Comparison of ENCODE assay signal across 8 cellular contexts in genomic region chr9:470041-470781, GRCh38. TPM values are rescaled to one million over a fixed set of nuclear protein-coding genes. Genes with fewer than 3 reads are reported as not detected.
DNase-seq lines count a peak whose midpoint lies in the region; ATAC-seq and TF ChIP-seq lines count a peak whose summit lies in the region.

No MANE protein-coding gene starts in this region.

- H3K4me3 ChIP-seq in cardiac muscle cell = peak overlapping the region; percentile 33
- H3K4me3 ChIP-seq in parathyroid adenoma (ENCODE audit: low read depth, low read length) = peak overlapping the region; percentile 65
- H3K4me3 ChIP-seq in tibial nerve = peak overlapping the region; percentile 32 to 59 (median 54)

- H3K9me3 Mint-ChIP-seq in activated naive CD8-positive, alpha-beta T cell treated with anti-CD3 and anti-CD28 coated beads, Interleukin-2, amount 10 ng/mL, durations not matched to agents 7 days and 5 days = no peaks in the 10 kb centered on the region

- no peaks in the 10 kb centered on the region for H3K36me3 ChIP-seq in cardiac muscle cell
- H3K36me3 ChIP-seq in parathyroid adenoma (ENCODE audit: control insufficient read depth, insufficient read depth, low read length) = no peaks in the 10 kb centered on the region
- no peaks in the 10 kb centered on the region for H3K36me3 ChIP-seq in tibial nerve

- TF ChIP-seq CTCF in GM10248 (IDR thresholded peaks at IDR 0.05; ENCODE audit: control extremely low read depth, extremely low read depth, low read depth, missing control alignments) = no peak
- no peak for TF ChIP-seq CTCF in cardiac muscle cell (IDR thresholded peaks at IDR 0.05; ENCODE audit: low read depth, low read length)
- no peak for TF ChIP-seq CTCF in parathyroid adenoma (IDR thresholded peaks at IDR 0.05)
- no peak for TF ChIP-seq CTCF in tibial nerve (IDR thresholded peaks at IDR 0.05)

- peaks cover 8% of the 10 kb centered on the region for H3K4me1 ChIP-seq in cardiac muscle cell (ENCODE audit: low read depth)
- peaks cover 9% of the 10 kb centered on the region for H3K4me1 ChIP-seq in parathyroid adenoma
- peaks cover 0 to 26% (median 7%) of the 10 kb centered on the region in 4 donors for H3K4me1 ChIP-seq in tibial nerve

- peak; percentile 89 for ATAC-seq in HG02610 (IDR thresholded peaks at IDR 0.05; ENCODE audit: unreplicated experiment)
- peak; percentile 95 for ATAC-seq in activated naive CD8-positive, alpha-beta T cell treated with anti-CD3 and anti-CD28 coated beads, Interleukin-2, amount 10 ng/mL, durations not matched to agents 7 days and 5 days (ENCODE audit: low read depth)

- H3K4me3 Mint-ChIP-seq in activated naive CD8-positive, alpha-beta T cell treated with anti-CD3 and anti-CD28 coated beads, Interleukin-2, amount 10 ng/mL, durations not matched to agents 7 days and 5 days = peak overlapping the region; percentile 95

- H3K27me3 ChIP-seq in cardiac muscle cell = no peaks in the 10 kb centered on the region
- H3K27me3 ChIP-seq in parathyroid adenoma (ENCODE audit: control insufficient read depth, insufficient read depth, low read length) = no peaks in the 10 kb centered on the region
- no peaks in the 10 kb centered on the region for H3K27me3 ChIP-seq in tibial nerve

- TF ChIP-seq POLR2A in tibial nerve (IDR thresholded peaks at IDR 0.05) = peak; percentile 14 to 53

- peak overlapping the region; percentile 96 for H2AFZ ChIP-seq in parathyroid adenoma

- DNase-seq in GM10248 (ENCODE audit: extremely low spot score) (peak; percentile 94), NCI-H1092 (lab: John Stamatoyannopoulos, UW) (peak; percentile 78), SKM-1 (lab: John Stamatoyannopoulos, UW; ENCODE audit: unreplicated experiment) (peak; percentile 71), cardiac muscle cell (ENCODE audit: low read depth in 1 of 2, low spot score in 1 of 2) (peak; percentile 90 to 91), tibial nerve (ENCODE audit: low spot score in 2 of 2) (peak; percentile 60 to 61)
- peak; percentile 88 for DNase-seq in activated naive CD8-positive, alpha-beta T cell treated with anti-CD3 and anti-CD28 coated beads, Interleukin-2, amount 10 ng/mL, durations not matched to agents 7 days and 5 days

- H3K9me3 ChIP-seq in cardiac muscle cell (ENCODE audit: low read depth) = no peaks in the 10 kb centered on the region
- H3K9me3 ChIP-seq in parathyroid adenoma (ENCODE audit: control insufficient read depth, low read length) = no peaks in the 10 kb centered on the region
- H3K9me3 ChIP-seq in tibial nerve = no peaks in the 10 kb centered on the region

- H3K27me3 Mint-ChIP-seq in activated naive CD8-positive, alpha-beta T cell treated with anti-CD3 and anti-CD28 coated beads, Interleukin-2, amount 10 ng/mL, durations not matched to agents 7 days and 5 days = no peaks in the 10 kb centered on the region

- CTCF ChIA-PET in GM10248 (lab: Yijun Ruan, JAX) = interaction anchor here (1.0 to 1.3 kb wide), 3 partner anchors 14 to 34 kb away, joined by 3 to 5 read pairs (median 4); partner anchors contain the start of gene KANK1

- WGBS in tibial nerve, 2 donors = 4% methylated on average over 36 to 38 of the region's 38 CpGs

- peak overlapping the region; percentile 46 for H3K9ac ChIP-seq in parathyroid adenoma

- H3K27ac Mint-ChIP-seq in activated naive CD8-positive, alpha-beta T cell treated with anti-CD3 and anti-CD28 coated beads, Interleukin-2, amount 10 ng/mL, durations not matched to agents 7 days and 5 days = peak overlapping the region; percentile 96

- H3K27ac ChIP-seq in cardiac muscle cell (peak overlapping the region; percentile 77), parathyroid adenoma (peak overlapping the region; percentile 54), tibial nerve (peak overlapping the region in 3 of 4 donors; percentile 76 to 86 (median 83))

- no peaks in the 10 kb centered on the region for H3K79me2 ChIP-seq in parathyroid adenoma

- peaks cover 26% of the 10 kb centered on the region for H3K4me1 Mint-ChIP-seq in activated naive CD8-positive, alpha-beta T cell treated with anti-CD3 and anti-CD28 coated beads, Interleukin-2, amount 10 ng/mL, durations not matched to agents 7 days and 5 days

- H3K4me2 ChIP-seq in parathyroid adenoma (ENCODE audit: low read length) = peak overlapping the region; percentile 83

- peaks cover 11% of the 10 kb centered on the region for H3K36me3 Mint-ChIP-seq in activated naive CD8-positive, alpha-beta T cell treated with anti-CD3 and anti-CD28 coated beads, Interleukin-2, amount 10 ng/mL, durations not matched to agents 7 days and 5 days

- peak in 1 of 2 donors; percentile 71 for TF ChIP-seq EP300 in tibial nerve (IDR thresholded peaks at IDR 0.05)

- POLR2A ChIA-PET in GM10248 (lab: Yijun Ruan, JAX) = no interaction called here
- POLR2A ChIA-PET in activated naive CD8-positive, alpha-beta T cell treated with anti-CD3 and anti-CD28 coated beads, Interleukin-2, amount 10 ng/mL, durations not matched to agents 7 days and 5 days (lab: Charles Lee) = interaction anchor here (0.6 to 0.9 kb wide), 2 partner anchors 9 to 539 kb away, joined by 3 to 4 read pairs; no protein-coding TSS in a partner anchor

RNA-seq across cellular contexts. Expression of gene KANK1, which starts 34.3 kb away (rescaled TPM):
- total RNA-seq in activated naive CD8-positive, alpha-beta T cell treated with anti-CD3 and anti-CD28 coated beads, Interleukin-2, amount 10 ng/mL, durations not matched to agents 7 days and 5 days = 1 to 10 TPM; 4.1 to 4.3 TPM
- 43.8 and 52.6 TPM in 2 replicates for total RNA-seq in cardiac muscle cell
- 35.9 and 53.9 TPM in 2 replicates for polyA plus RNA-seq in cardiac muscle cell
- total RNA-seq in tibial nerve = 10 to 100 TPM; 54.9 to 61.8 (median 59.8) TPM

Comparison
In these comparisons a context has a peak if more than half of its experiments do, and no peak if none do; other contexts are left out.
1. Peak in every context shown above with its lines: DNase-seq, ATAC-seq, H3K4me3 ChIP-seq and H3K27ac ChIP-seq.